ENCODE assay signal across 35 cellular contexts in the genomic region with DNA sequence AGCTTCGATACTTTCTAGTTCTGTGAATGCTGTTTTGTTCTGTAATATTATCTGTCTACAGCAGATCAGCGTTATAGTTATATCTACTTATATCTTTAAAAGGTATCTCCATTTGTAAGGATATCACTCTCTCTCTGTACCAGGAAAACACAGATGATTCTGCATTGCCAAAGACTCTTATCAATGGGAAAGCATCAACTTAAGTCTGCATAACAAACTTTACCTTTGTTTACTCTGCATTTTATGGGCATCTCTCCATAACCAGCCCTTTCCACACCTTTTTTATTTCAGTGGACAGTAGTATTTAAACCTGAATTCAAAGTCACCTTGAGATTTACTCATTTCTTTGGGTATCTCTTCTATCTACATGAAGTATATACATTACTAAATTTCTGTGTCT.
"Had no signal": no experiment of that assay in that cellular context is flagged by ENCODE, and none has a peak within 500 bp of the region (broad histone marks: within the 10 kb centered on the region; RNA-seq: fewer than 3 reads in every experiment).

No MANE protein-coding gene starts in this region.

- H3K27ac ChIP-seq: adrenal gland, body of pancreas, brain microvascular endothelial cell, breast epithelium, WERI-Rb-1 had no signal

- H3K9me3 ChIP-seq: adrenal gland, body of pancreas, breast epithelium had no signal

- ATAC-seq: activated CD4-positive, alpha-beta T cell treated with anti-CD3 and anti-CD28 coated beads for 36 hours; activated CD4-positive, CD25-positive, alpha-beta regulatory T cell treated with anti-CD3 and anti-CD28 coated beads, Interleukin-2, amount 50 U/mL, for 24 hours; activated CD8-positive, alpha-beta memory T cell treated with anti-CD3 and anti-CD28 coated beads, Interleukin-2, amount 10 ng/mL, durations not matched to agents 7 days and 5 days; activated CD8-positive, alpha-beta T cell treated with anti-CD3 and anti-CD28 coated beads, Interleukin-2, amount 10 ng/mL, durations not matched to agents 7 days and 5 days; activated naive CD4-positive, alpha-beta T cell treated with anti-CD3 and anti-CD28 coated beads, Interleukin-2, amount 50 U/mL, for 72 hours; activated T-cell treated with anti-CD3 and anti-CD28 coated beads, Interleukin-2, amount 50 U/mL, for 4 hours; activated T-cell treated with anti-CD3 and anti-CD28 coated beads, Interleukin-2, amount 50 U/mL, for 72 hours; activated T-helper 17 cell treated with anti-CD3 and anti-CD28 coated beads, Interleukin-2, amount 50 U/mL, for 72 hours; body of pancreas; WTC11 had no signal

- H3K4me3 ChIP-seq: adrenal gland, body of pancreas, breast epithelium had no signal

- H3K36me3 ChIP-seq: adrenal gland, brain microvascular endothelial cell, breast epithelium, WERI-Rb-1 had no signal

- H3K4me1 ChIP-seq: adrenal gland, body of pancreas, breast epithelium had no signal

- DNase-seq: activated CD4-positive, alpha-beta memory T cell treated with anti-CD3 and anti-CD28 coated beads, Interleukin-2, amount 10 ng/mL, durations not matched to agents 7 days and 5 days; activated CD4-positive, alpha-beta T cell treated with anti-CD3 and anti-CD28 coated beads for 1 hour; activated CD4-positive, alpha-beta T cell treated with anti-CD3 and anti-CD28 coated beads for 36 hours; activated CD4-positive, alpha-beta T cell treated with anti-CD3 and anti-CD28 coated beads for 48 hours; activated CD4-positive, alpha-beta T cell treated with anti-CD3 and anti-CD28 coated beads, Interleukin-2, amount 10 ng/mL, durations not matched to agents 7 days and 5 days; activated CD4-positive, alpha-beta T cell treated with anti-CD3 and anti-CD28 coated beads, Interleukin-2, amount 50 U/mL, for 48 hours; activated CD4-positive, CD25-positive, alpha-beta regulatory T cell; activated CD8-positive, alpha-beta memory T cell treated with anti-CD3 and anti-CD28 coated beads for 24 hours; activated CD8-positive, alpha-beta memory T cell treated with anti-CD3 and anti-CD28 coated beads, Interleukin-2, amount 10 ng/mL, durations not matched to agents 7 days and 5 days; activated CD8-positive, alpha-beta T cell treated with anti-CD3 and anti-CD28 coated beads, Interleukin-2, amount 10 ng/mL, durations not matched to agents 7 days and 5 days; activated effector memory CD4-positive, alpha-beta T cell treated with anti-CD3 and anti-CD28 coated beads, Interleukin-2, amount 50 U/mL, for 16 hours; activated gamma-delta T cell treated with Interleukin-2 at 50 U/mL for 16 hours; activated naive CD4-positive, alpha-beta T cell; activated naive CD4-positive, alpha-beta T cell treated with anti-CD3 and anti-CD28 coated beads for 36 hours; activated naive CD4-positive, alpha-beta T cell treated with anti-CD3 and anti-CD28 coated beads, Interleukin-2, amount 50 U/mL, for 16 hours; activated naive CD8-positive, alpha-beta T cell treated with anti-CD3 and anti-CD28 coated beads for 36 hours; activated T-cell treated with anti-CD3 and anti-CD28 coated beads for 4 hours; activated T-cell treated with anti-CD3 and anti-CD28 coated beads, Interleukin-2, amount 50 U/mL, for 1 hour; activated T-cell treated with anti-CD3 and anti-CD28 coated beads, Interleukin-2, amount 50 U/mL, for 4 hours; activated T-cell treated with anti-CD3 and anti-CD28 coated beads, Interleukin-2, amount 50 U/mL, for 72 hours; adrenal gland; amniotic stem cell; aorta; body of pancreas; brain microvascular endothelial cell; central memory CD4-positive, alpha-beta T cell; T-helper 1 cell; T-helper 2 cell; T-helper 9 cell; WERI-Rb-1 had no signal
